Comparison of ENCODE assay signal across 8 cellular contexts in genomic region chr19:43651758-43652545, GRCh38. TPM values are rescaled to one million over a fixed set of nuclear protein-coding genes. Genes with fewer than 3 reads are reported as not detected.
A peak's percentile ranks its signal among the peaks of the same experiment; 100 is the strongest.
DNase-seq lines count a peak whose midpoint lies in the region; ATAC-seq, FAIRE-seq and TF ChIP-seq lines count a peak whose summit lies in the region.

No MANE protein-coding gene starts in this region.

- H4K20me1 ChIP-seq in GM12878 (ENCODE audit: control insufficient read depth, insufficient read depth): no peaks in the 10 kb centered on the region

- no peaks in the 10 kb centered on the region for H3K27me3 ChIP-seq in GM12878 (replicated peaks in 1 of 2; ENCODE audit: control insufficient read depth in 2 of 2, insufficient read depth in 2 of 2, low read length in 1 of 2)
- H3K27me3 ChIP-seq in gastrocnemius medialis: no peaks in the 10 kb centered on the region

- ATAC-seq in GM12878 (peak; percentile 85), gastrocnemius medialis (peak; percentile 69 to 79), HG03521 (IDR thresholded peaks at IDR 0.05; ENCODE audit: unreplicated experiment) (no peak)

- SMC1A ChIA-PET in GM12878 (lab: Charles Lee; ENCODE audit: uncharacterized antibody, unreplicated experiment): interaction anchor here (0.6 to 2.0 kb wide), 8 partner anchors 55 to 209 kb away, joined by 3 to 7 read pairs (median 3); no protein-coding TSS in a partner anchor

- CTCF ChIA-PET in RWPE1 (lab: Yijun Ruan, JAX): interaction anchor here (0.6 to 1.0 kb wide), 3 partner anchors 10 to 58 kb away, joined by 3 read pairs; no protein-coding TSS in a partner anchor
- CTCF ChIA-PET in GM12878 (lab: Yijun Ruan, JAX): interaction anchor here (0.6 to 2.2 kb wide), 9 partner anchors 10 to 204 kb away, joined by 3 to 15 read pairs (median 4); partner anchors contain the start of genes IRGQ, PINLYP, XRCC1 and ZNF575

- RAD21 ChIA-PET in GM12878 (lab: Charles Lee; ENCODE audit: unreplicated experiment): interaction anchor here (0.9 to 1.7 kb wide), 4 partner anchors 16 to 205 kb away, joined by 3 to 4 read pairs (median 4); no protein-coding TSS in a partner anchor

- peak overlapping the region; percentile 70 for H2AFZ ChIP-seq in GM12878 (ENCODE audit: control insufficient read depth, low read depth, low read length)

- TF ChIP-seq POLR2A in GM12878 (IDR thresholded peaks at IDR 0.05; ENCODE audit: low read depth, low read length): no peak
- TF ChIP-seq POLR2A in gastrocnemius medialis (IDR thresholded peaks at IDR 0.05): no peak

- H3K4me1 ChIP-seq in GM12878 (ENCODE audit: control insufficient read depth, insufficient read depth, low read length) (no peaks in the 10 kb centered on the region), gastrocnemius medialis (no peaks in the 10 kb centered on the region)

- peak; percentile 79 for DNase-seq in DMS53 (lab: John Stamatoyannopoulos, UW)
- peak; percentile 64 for DNase-seq in HTR-8/SVneo (ENCODE audit: insufficient read length, low spot score)
- peak; percentile 63 for DNase-seq in RWPE1 (ENCODE audit: low spot score)
- no peak for DNase-seq in GM12878 (ENCODE audit: low read depth, low spot score)
- peak; percentile 75 for DNase-seq in iPS-NIHi11 (ENCODE audit: low spot score)
- peak; percentile 12 to 43 for DNase-seq in gastrocnemius medialis
- DNase-seq in DMS79 treated with DMSO at 0.1 percent for 48 hours (lab: John Stamatoyannopoulos, UW): no peak

- no TSS peak for BruUV-seq in GM12878 (replicated peaks; lab: Mats Ljungman, UMichigan)

- no peaks in the 10 kb centered on the region for H3K79me2 ChIP-seq in GM12878 (ENCODE audit: control insufficient read depth, insufficient read depth, low read length)

- no peak overlapping the region for H3K9ac ChIP-seq in GM12878 (ENCODE audit: control insufficient read depth, insufficient read depth, low read length)

- H3K9me3 ChIP-seq in GM12878 (replicated peaks; ENCODE audit: control insufficient read depth, insufficient read depth, low read length) (no peaks in the 10 kb centered on the region; the same call in 1 of the 3 replicates), gastrocnemius medialis (no peaks in the 10 kb centered on the region)

- WGBS in GM12878 (ENCODE audit: insufficient coverage, insufficient replicate concordance, low lambda C conversion rate, missing lambda C conversion rate): 46% methylated on average over 14 of the region's 14 CpGs

- H3K4me3 ChIP-seq in GM12878 (no peak overlapping the region), gastrocnemius medialis (no peak overlapping the region)

- no peak overlapping the region for H3K4me2 ChIP-seq in GM12878 (ENCODE audit: control insufficient read depth, insufficient read depth)

- peak; percentile 82 for TF ChIP-seq CTCF in RWPE1 (conservative IDR thresholded peaks at IDR 0.05; ENCODE audit: low read depth)
- peak; percentile 70 to 75 (median 70) for TF ChIP-seq CTCF in GM12878 (IDR thresholded peaks at IDR 0.05 in 2 of 3, conservative IDR thresholded peaks at IDR 0.05 in 1 of 3; ENCODE audit: control insufficient read depth in 2 of 3, extremely low read depth in 1 of 3, insufficient read depth in 1 of 3, low read depth in 3 of 3, low read length in 3 of 3)
- peak; percentile 44 to 71 (median 58) for TF ChIP-seq CTCF in gastrocnemius medialis (IDR thresholded peaks at IDR 0.05 in 4 of 5, conservative IDR thresholded peaks at IDR 0.05 in 1 of 5)

- POLR2A ChIA-PET in RWPE1 (lab: Yijun Ruan, JAX; ENCODE audit: low non-redundant PET) (no interaction called here), GM12878 (lab: Charles Lee) (no interaction called here)

- H3K36me3 ChIP-seq in GM12878 (ENCODE audit: control insufficient read depth in 2 of 2, insufficient read depth in 2 of 2, low read length in 1 of 2) (no peaks in the 10 kb centered on the region), gastrocnemius medialis (peaks cover 0 to 7% of the 10 kb centered on the region in 2 donors)

- FAIRE-seq in HTR-8/SVneo (lab: Jason Lieb, UNC): no peak
- peak; percentile 62 for FAIRE-seq in GM12878 (lab: Jason Lieb, UNC)

- intact Hi-C loops in GM12878 (cut with micrococcal nuclease; ENCODE audit: unreplicated experiment) (loop anchor here (5.0 kb wide), 1 partner anchor 205 kb away; no protein-coding TSS in a partner anchor), gastrocnemius medialis (cut with DNase I; ENCODE audit: low total_unique reads) (loop anchor here (2.0 kb wide), 1 partner anchor 55 kb away; the partner anchor contains the start of genes IRGQ and ZNF576)

- H3K27ac ChIP-seq in RWPE1: peak overlapping the region; percentile 48
- no peak overlapping the region for H3K27ac ChIP-seq in GM12878 (ENCODE audit: control insufficient read depth, insufficient read depth)
- H3K27ac ChIP-seq in gastrocnemius medialis: no peak overlapping the region

- in situ Hi-C loops in GM12878 (cut with MboI) (no loop called here), gastrocnemius medialis (cut with MboI; ENCODE audit: low sequenced_read_pairs in 4 of 4) (loop anchor here in 1 of 4 donors (25.0 kb wide), 2 partner anchors 115 to 215 kb away; partner anchors contain the start of genes ETHE1 and ZNF575)

- TF ChIP-seq EP300 in GM12878 (IDR thresholded peaks at IDR 0.05; ENCODE audit: borderline replicate concordance in 1 of 2, control insufficient read depth in 1 of 2, low read depth in 2 of 2, low read length in 2 of 2): no peak

- peak; percentile 79 for TF ChIP-seq RAD21 in GM12878 (IDR thresholded peaks at IDR 0.05; ENCODE audit: insufficient read depth, low read depth, low read length)

RNA-seq across cellular contexts. Expression of gene CADM4, which starts 12.3 kb away (rescaled TPM):
- not detected in 2 replicates for total RNA-seq in GM12878 (2013; cell fraction: nucleolus; rRNA removed)
- 0.05 and 0.11 TPM in 2 replicates for total RNA-seq in GM12878 (2014; rRNA removed)
- total RNA-seq in GM12878 (2014; rRNA removed; fragmentation: Illumina TruSeq; extraction: Trizol): 0.09 TPM in 1 of 2 replicates, not detected in the other
- total RNA-seq in GM12878 (2021): 0.11 TPM in 1 of 2 replicates, not detected in the other
- not detected for polyA plus RNA-seq in GM12878 (2011; ENCODE audit: low read depth)
- not detected in 2 replicates for polyA plus RNA-seq in GM12878 (2011; rRNA removed)
- 0.07 TPM in 1 of 2 replicates, not detected in the other for polyA plus RNA-seq in GM12878 (2011; cell fraction: cytosol; rRNA removed)
- 0.06 TPM in 2 replicates for polyA plus RNA-seq in GM12878 (2011; cell fraction: nucleus; rRNA removed)
- 0.18 and 0.20 TPM in 2 replicates for polyA plus RNA-seq in GM12878 (2012)
- 0.04 TPM in 1 of 2 replicates, not detected in the other for polyA plus RNA-seq in GM12878 (2014; fragmentation: Illumina TruSeq; extraction: Trizol)
- not detected for polyA plus RNA-seq in GM12878 (2014; fragmentation: Nextera tagmentation; extraction: Ambion mirVana)
- 0.06 TPM in 1 of 2 replicates, not detected in the other for polyA plus RNA-seq in GM12878 (2014; rRNA removed)
- under 1 TPM; 0.08 to 0.12 TPM for polyA plus RNA-seq in GM12878 (2016; fragmentation: Nextera tagmentation; extraction: Ambion mirVana)
- 0.10 TPM in 1 of 2 replicates, not detected in the other for polyA minus RNA-seq in GM12878 (2011; rRNA and poly(A)+ RNA removed)
- not detected in 2 replicates for polyA minus RNA-seq in GM12878 (2011; cell fraction: cytosol; rRNA and poly(A)+ RNA removed)
- not detected in 2 replicates for polyA minus RNA-seq in GM12878 (2011; cell fraction: nucleus; rRNA and poly(A)+ RNA removed)
- 1 to 10 TPM; 2.6 to 4.5 (median 4.2) TPM for total RNA-seq in gastrocnemius medialis

RNA-seq across cellular contexts. Expression of gene PLAUR, which starts 18.0 kb away (rescaled TPM):
- total RNA-seq in GM12878 (2013; cell fraction: nucleolus; rRNA removed): 14.1 and 16.0 TPM in 2 replicates
- 19.3 and 21.6 TPM in 2 replicates for total RNA-seq in GM12878 (2014; rRNA removed)
- total RNA-seq in GM12878 (2014; rRNA removed; fragmentation: Illumina TruSeq; extraction: Trizol): 9.4 and 10.5 TPM in 2 replicates
- 10.6 and 15.3 TPM in 2 replicates for total RNA-seq in GM12878 (2021)
- polyA plus RNA-seq in GM12878 (2011; ENCODE audit: low read depth): 2.4 TPM
- polyA plus RNA-seq in GM12878 (2011; rRNA removed): 3.3 and 7.4 TPM in 2 replicates
- 9.3 and 9.6 TPM in 2 replicates for polyA plus RNA-seq in GM12878 (2011; cell fraction: cytosol; rRNA removed)
- polyA plus RNA-seq in GM12878 (2011; cell fraction: nucleus; rRNA removed): 12.1 and 12.8 TPM in 2 replicates
- 3.6 and 5.5 TPM in 2 replicates for polyA plus RNA-seq in GM12878 (2012)
- polyA plus RNA-seq in GM12878 (2014; fragmentation: Illumina TruSeq; extraction: Trizol): 6.5 and 10.5 TPM in 2 replicates
- 1 to 10 TPM; 6.5 to 6.7 TPM for polyA plus RNA-seq in GM12878 (2014; fragmentation: Nextera tagmentation; extraction: Ambion mirVana)
- polyA plus RNA-seq in GM12878 (2014; rRNA removed): 10.9 and 14.4 TPM in 2 replicates
- 1 to 10 TPM; 8.8 to 10.0 TPM for polyA plus RNA-seq in GM12878 (2016; fragmentation: Nextera tagmentation; extraction: Ambion mirVana)
- 9.3 and 13.3 TPM in 2 replicates for polyA minus RNA-seq in GM12878 (2011; rRNA and poly(A)+ RNA removed)
- 3.9 and 4.0 TPM in 2 replicates for polyA minus RNA-seq in GM12878 (2011; cell fraction: cytosol; rRNA and poly(A)+ RNA removed)
- polyA minus RNA-seq in GM12878 (2011; cell fraction: nucleus; rRNA and poly(A)+ RNA removed): 3.3 and 8.8 TPM in 2 replicates
- total RNA-seq in gastrocnemius medialis: 1 to 10 TPM in 3 of 4 donors, under 1 TPM in 1; 0.41 to 8.7 (median 3.4) TPM

RNA-seq across cellular contexts. Expression of gene ZNF428, which starts 32.5 kb away (rescaled TPM):
- total RNA-seq in GM12878 (2013; cell fraction: nucleolus; rRNA removed): 4.3 and 5.2 TPM in 2 replicates
- total RNA-seq in GM12878 (2014; rRNA removed): 49.8 and 56.1 TPM in 2 replicates
- 13.8 and 17.5 TPM in 2 replicates for total RNA-seq in GM12878 (2014; rRNA removed; fragmentation: Illumina TruSeq; extraction: Trizol)
- total RNA-seq in GM12878 (2021): 47.6 and 48.5 TPM in 2 replicates
- polyA plus RNA-seq in GM12878 (2011; ENCODE audit: low read depth): 4.1 TPM
- polyA plus RNA-seq in GM12878 (2011; rRNA removed): 8.8 and 13.9 TPM in 2 replicates
- 17.0 and 29.4 TPM in 2 replicates for polyA plus RNA-seq in GM12878 (2011; cell fraction: cytosol; rRNA removed)
- polyA plus RNA-seq in GM12878 (2011; cell fraction: nucleus; rRNA removed): 12.4 and 19.1 TPM in 2 replicates
- polyA plus RNA-seq in GM12878 (2012): 17.8 and 26.2 TPM in 2 replicates
- polyA plus RNA-seq in GM12878 (2014; fragmentation: Illumina TruSeq; extraction: Trizol): 3.2 and 10.6 TPM in 2 replicates
- under 1 TPM; 0.27 to 0.38 TPM for polyA plus RNA-seq in GM12878 (2014; fragmentation: Nextera tagmentation; extraction: Ambion mirVana)
- 57.8 and 62.8 TPM in 2 replicates for polyA plus RNA-seq in GM12878 (2014; rRNA removed)
- polyA plus RNA-seq in GM12878 (2016; fragmentation: Nextera tagmentation; extraction: Ambion mirVana): 10 to 100 TPM; 23.3 to 24.9 TPM
- polyA minus RNA-seq in GM12878 (2011; rRNA and poly(A)+ RNA removed): 1.8 and 4.9 TPM in 2 replicates
- 5.3 and 7.1 TPM in 2 replicates for polyA minus RNA-seq in GM12878 (2011; cell fraction: cytosol; rRNA and poly(A)+ RNA removed)
- 3.7 and 6.2 TPM in 2 replicates for polyA minus RNA-seq in GM12878 (2011; cell fraction: nucleus; rRNA and poly(A)+ RNA removed)
- 10 to 100 TPM; 15.4 to 26.7 (median 20.0) TPM for total RNA-seq in gastrocnemius medialis

RNA-seq across cellular contexts. Expression of gene SRRM5, which starts 40.1 kb away (rescaled TPM):
- 0.83 and 1.2 TPM in 2 replicates for total RNA-seq in GM12878 (2013; cell fraction: nucleolus; rRNA removed)
- total RNA-seq in GM12878 (2014; rRNA removed) (0.06 and 0.11 TPM in 2 replicates), GM12878 (2014; rRNA removed; fragmentation: Illumina TruSeq; extraction: Trizol) (0.18 TPM in 2 replicates), GM12878 (2021) (0.08 and 0.19 TPM in 2 replicates), gastrocnemius medialis (under 1 TPM in 3 of 4 donors, not detected in 1; 0.09 to 0.49 (median 0.25) TPM)
- polyA plus RNA-seq in GM12878 (2011; ENCODE audit: low read depth): not detected
- polyA plus RNA-seq in GM12878 (2011; rRNA removed) (0.11 TPM in 1 of 2 replicates, not detected in the other), GM12878 (2014; fragmentation: Illumina TruSeq; extraction: Trizol) (0.16 and 0.31 TPM in 2 replicates), GM12878 (2014; fragmentation: Nextera tagmentation; extraction: Ambion mirVana) (not detected), GM12878 (2014; rRNA removed) (0.32 and 0.43 TPM in 2 replicates), GM12878 (2016; fragmentation: Nextera tagmentation; extraction: Ambion mirVana) (under 1 TPM; 0.37 to 0.38 TPM)
- polyA plus RNA-seq in GM12878 (2011; cell fraction: cytosol; rRNA removed): 0.07 and 0.10 TPM in 2 replicates
- 0.25 and 0.33 TPM in 2 replicates for polyA plus RNA-seq in GM12878 (2011; cell fraction: nucleus; rRNA removed)
- 0.21 and 0.31 TPM in 2 replicates for polyA plus RNA-seq in GM12878 (2012)
- 0.05 TPM in 1 of 2 replicates, not detected in the other for polyA minus RNA-seq in GM12878 (2011; rRNA and poly(A)+ RNA removed)
- not detected in 2 replicates for polyA minus RNA-seq in GM12878 (2011; cell fraction: cytosol; rRNA and poly(A)+ RNA removed)
- 0.12 and 0.29 TPM in 2 replicates for polyA minus RNA-seq in GM12878 (2011; cell fraction: nucleus; rRNA and poly(A)+ RNA removed)

RNA-seq across cellular contexts. Expression of gene ZNF576, which starts 55.6 kb away (rescaled TPM):
- total RNA-seq in GM12878 (2013; cell fraction: nucleolus; rRNA removed): 17.9 and 19.3 TPM in 2 replicates
- 12.6 and 13.4 TPM in 2 replicates for total RNA-seq in GM12878 (2014; rRNA removed)
- 8.6 and 9.6 TPM in 2 replicates for total RNA-seq in GM12878 (2014; rRNA removed; fragmentation: Illumina TruSeq; extraction: Trizol)
- 17.9 and 18.8 TPM in 2 replicates for total RNA-seq in GM12878 (2021)
- polyA plus RNA-seq in GM12878 (2011; ENCODE audit: low read depth): 2.4 TPM
- polyA plus RNA-seq in GM12878 (2011; rRNA removed): 4.9 and 8.1 TPM in 2 replicates
- 13.8 and 22.0 TPM in 2 replicates for polyA plus RNA-seq in GM12878 (2011; cell fraction: cytosol; rRNA removed)
- polyA plus RNA-seq in GM12878 (2011; cell fraction: nucleus; rRNA removed): 15.1 and 16.6 TPM in 2 replicates
- polyA plus RNA-seq in GM12878 (2012): 8.5 and 9.0 TPM in 2 replicates
- polyA plus RNA-seq in GM12878 (2014; fragmentation: Illumina TruSeq; extraction: Trizol): 3.6 and 7.4 TPM in 2 replicates
- 10 to 100 TPM; 13.2 to 15.2 TPM for polyA plus RNA-seq in GM12878 (2014; fragmentation: Nextera tagmentation; extraction: Ambion mirVana)
- 18.5 and 18.6 TPM in 2 replicates for polyA plus RNA-seq in GM12878 (2014; rRNA removed)
- polyA plus RNA-seq in GM12878 (2016; fragmentation: Nextera tagmentation; extraction: Ambion mirVana): 10 to 100 TPM; 29.5 to 29.8 TPM
- polyA minus RNA-seq in GM12878 (2011; rRNA and poly(A)+ RNA removed): 9.4 and 16.7 TPM in 2 replicates
- polyA minus RNA-seq in GM12878 (2011; cell fraction: cytosol; rRNA and poly(A)+ RNA removed): 3.5 and 4.7 TPM in 2 replicates
- 13.3 and 23.2 TPM in 2 replicates for polyA minus RNA-seq in GM12878 (2011; cell fraction: nucleus; rRNA and poly(A)+ RNA removed)
- 10 to 100 TPM in 2 of 4 donors, 1 to 10 TPM in 2; 6.9 to 19.8 (median 11.6) TPM for total RNA-seq in gastrocnemius medialis

Comparison
In these comparisons a context has a peak if more than half of its experiments do, and no peak if none do; other contexts are left out.
1. DNase-seq: peak in DMS53 (single experiment), HTR-8/SVneo (single experiment), RWPE1 (single experiment), iPS-NIHi11 (single experiment) and gastrocnemius medialis (2 of 2); none in GM12878 (single experiment) and DMS79 treated with DMSO at 0.1 percent for 48 hours (single experiment).
2. Peak in every context shown above with its lines, with median percentiles within 50 percentile points of each other: CTCF ChIP-seq.